Comparison of ENCODE assay signal across 1 cellular context in the genomic region with DNA sequence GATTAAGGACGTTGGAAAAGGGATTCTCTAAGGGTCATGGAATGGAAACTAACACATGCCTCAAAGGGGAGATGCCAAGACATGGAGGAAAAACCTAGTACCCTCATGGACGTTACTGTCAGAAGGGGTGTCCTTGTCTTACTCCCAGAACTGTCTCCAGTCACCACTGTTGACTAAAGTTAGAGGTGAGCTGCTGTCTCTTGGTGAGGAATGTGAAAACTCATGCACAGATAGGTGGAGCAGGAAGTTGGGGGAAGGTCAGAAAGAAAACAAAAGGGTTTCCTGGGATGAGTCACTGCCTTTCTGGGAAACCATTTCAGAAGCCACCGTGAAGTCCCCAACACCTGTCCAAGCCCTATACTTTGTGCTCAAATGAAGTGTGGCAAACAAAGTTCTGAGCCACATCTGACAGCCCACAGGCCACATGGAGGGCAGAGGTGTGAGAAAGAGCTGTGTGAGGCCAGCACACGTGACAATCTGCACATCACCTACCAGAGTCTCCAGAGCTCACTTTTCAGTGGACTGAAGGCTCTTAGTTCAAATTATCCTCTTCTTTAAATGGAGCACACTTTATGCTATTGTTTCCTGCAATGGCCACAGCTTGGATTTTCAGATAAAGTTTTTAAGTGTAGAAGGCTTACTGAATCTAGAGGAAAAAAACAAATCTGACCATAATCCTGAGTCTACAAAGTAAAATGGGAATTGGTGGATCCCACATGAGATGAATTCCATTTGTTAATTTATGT.
TF ChIP-seq lines count a peak whose summit lies in the region.

No MANE protein-coding gene starts in this region.

TF ChIP-seq in HepG2, 621 proteins besides CTCF, POLR2A, EP300 and RAD21 (continued from another document and continues in another):
- TF ChIP-seq, protein P1, sequence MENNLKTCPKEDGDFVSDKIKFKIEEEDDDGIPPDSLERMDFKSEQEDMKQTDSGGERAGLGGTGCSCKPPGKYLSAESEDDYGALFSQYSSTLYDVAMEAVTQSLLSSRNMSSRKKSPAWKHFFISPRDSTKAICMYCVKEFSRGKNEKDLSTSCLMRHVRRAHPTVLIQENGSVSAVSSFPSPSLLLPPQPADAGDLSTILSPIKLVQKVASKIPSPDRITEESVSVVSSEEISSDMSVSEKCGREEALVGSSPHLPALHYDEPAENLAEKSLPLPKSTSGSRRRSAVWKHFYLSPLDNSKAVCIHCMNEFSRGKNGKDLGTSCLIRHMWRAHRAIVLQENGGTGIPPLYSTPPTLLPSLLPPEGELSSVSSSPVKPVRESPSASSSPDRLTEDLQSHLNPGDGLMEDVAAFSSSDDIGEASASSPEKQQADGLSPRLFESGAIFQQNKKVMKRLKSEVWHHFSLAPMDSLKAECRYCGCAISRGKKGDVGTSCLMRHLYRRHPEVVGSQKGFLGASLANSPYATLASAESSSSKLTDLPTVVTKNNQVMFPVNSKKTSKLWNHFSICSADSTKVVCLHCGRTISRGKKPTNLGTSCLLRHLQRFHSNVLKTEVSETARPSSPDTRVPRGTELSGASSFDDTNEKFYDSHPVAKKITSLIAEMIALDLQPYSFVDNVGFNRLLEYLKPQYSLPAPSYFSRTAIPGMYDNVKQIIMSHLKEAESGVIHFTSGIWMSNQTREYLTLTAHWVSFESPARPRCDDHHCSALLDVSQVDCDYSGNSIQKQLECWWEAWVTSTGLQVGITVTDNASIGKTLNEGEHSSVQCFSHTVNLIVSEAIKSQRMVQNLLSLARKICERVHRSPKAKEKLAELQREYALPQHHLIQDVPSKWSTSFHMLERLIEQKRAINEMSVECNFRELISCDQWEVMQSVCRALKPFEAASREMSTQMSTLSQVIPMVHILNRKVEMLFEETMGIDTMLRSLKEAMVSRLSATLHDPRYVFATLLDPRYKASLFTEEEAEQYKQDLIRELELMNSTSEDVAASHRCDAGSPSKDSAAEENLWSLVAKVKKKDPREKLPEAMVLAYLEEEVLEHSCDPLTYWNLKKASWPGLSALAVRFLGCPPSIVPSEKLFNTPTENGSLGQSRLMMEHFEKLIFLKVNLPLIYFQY (CRISPR knock-in tag; IDR thresholded peaks at IDR 0.05; ENCODE audit: borderline replicate concordance): peak; percentile 81
- peak; percentile 91 for TF ChIP-seq PITX1 (CRISPR knock-in tag; IDR thresholded peaks at IDR 0.05)
- TF ChIP-seq JUN (CRISPR knock-in tag; IDR thresholded peaks at IDR 0.05): peak; percentile 99
- TF ChIP-seq ZFX (CRISPR knock-in tag; IDR thresholded peaks at IDR 0.05; ENCODE audit: low read depth): peak; percentile 80
- no peak for TF ChIP-seq NCOA1 (CRISPR knock-in tag; IDR thresholded peaks at IDR 0.05)
- TF ChIP-seq KAT7 (CRISPR knock-in tag; IDR thresholded peaks at IDR 0.05; ENCODE audit: borderline replicate concordance): 0 out of 2 replicates have a peak, but pooled peaks have one; percentile 36
- peak; percentile 80 for TF ChIP-seq KDM6A (CRISPR knock-in tag; IDR thresholded peaks at IDR 0.05; ENCODE audit: low read depth)
- TF ChIP-seq, protein P2, sequence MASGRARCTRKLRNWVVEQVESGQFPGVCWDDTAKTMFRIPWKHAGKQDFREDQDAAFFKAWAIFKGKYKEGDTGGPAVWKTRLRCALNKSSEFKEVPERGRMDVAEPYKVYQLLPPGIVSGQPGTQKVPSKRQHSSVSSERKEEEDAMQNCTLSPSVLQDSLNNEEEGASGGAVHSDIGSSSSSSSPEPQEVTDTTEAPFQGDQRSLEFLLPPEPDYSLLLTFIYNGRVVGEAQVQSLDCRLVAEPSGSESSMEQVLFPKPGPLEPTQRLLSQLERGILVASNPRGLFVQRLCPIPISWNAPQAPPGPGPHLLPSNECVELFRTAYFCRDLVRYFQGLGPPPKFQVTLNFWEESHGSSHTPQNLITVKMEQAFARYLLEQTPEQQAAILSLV (CRISPR knock-in tag; IDR thresholded peaks at IDR 0.05; ENCODE audit: borderline replicate concordance): peak; percentile 99
- TF ChIP-seq MAZ (IDR thresholded peaks at IDR 0.05; ENCODE audit: borderline replicate concordance, low read depth, low read length): no peak
- peak; percentile 57; the same call in 1 of the 2 replicates for TF ChIP-seq MAZ (CRISPR knock-in tag; IDR thresholded peaks at IDR 0.05; ENCODE audit: low read depth)
- TF ChIP-seq ZNF761 (CRISPR knock-in tag; conservative IDR thresholded peaks at IDR 0.05): peak; percentile 98
- TF ChIP-seq, protein P3, sequence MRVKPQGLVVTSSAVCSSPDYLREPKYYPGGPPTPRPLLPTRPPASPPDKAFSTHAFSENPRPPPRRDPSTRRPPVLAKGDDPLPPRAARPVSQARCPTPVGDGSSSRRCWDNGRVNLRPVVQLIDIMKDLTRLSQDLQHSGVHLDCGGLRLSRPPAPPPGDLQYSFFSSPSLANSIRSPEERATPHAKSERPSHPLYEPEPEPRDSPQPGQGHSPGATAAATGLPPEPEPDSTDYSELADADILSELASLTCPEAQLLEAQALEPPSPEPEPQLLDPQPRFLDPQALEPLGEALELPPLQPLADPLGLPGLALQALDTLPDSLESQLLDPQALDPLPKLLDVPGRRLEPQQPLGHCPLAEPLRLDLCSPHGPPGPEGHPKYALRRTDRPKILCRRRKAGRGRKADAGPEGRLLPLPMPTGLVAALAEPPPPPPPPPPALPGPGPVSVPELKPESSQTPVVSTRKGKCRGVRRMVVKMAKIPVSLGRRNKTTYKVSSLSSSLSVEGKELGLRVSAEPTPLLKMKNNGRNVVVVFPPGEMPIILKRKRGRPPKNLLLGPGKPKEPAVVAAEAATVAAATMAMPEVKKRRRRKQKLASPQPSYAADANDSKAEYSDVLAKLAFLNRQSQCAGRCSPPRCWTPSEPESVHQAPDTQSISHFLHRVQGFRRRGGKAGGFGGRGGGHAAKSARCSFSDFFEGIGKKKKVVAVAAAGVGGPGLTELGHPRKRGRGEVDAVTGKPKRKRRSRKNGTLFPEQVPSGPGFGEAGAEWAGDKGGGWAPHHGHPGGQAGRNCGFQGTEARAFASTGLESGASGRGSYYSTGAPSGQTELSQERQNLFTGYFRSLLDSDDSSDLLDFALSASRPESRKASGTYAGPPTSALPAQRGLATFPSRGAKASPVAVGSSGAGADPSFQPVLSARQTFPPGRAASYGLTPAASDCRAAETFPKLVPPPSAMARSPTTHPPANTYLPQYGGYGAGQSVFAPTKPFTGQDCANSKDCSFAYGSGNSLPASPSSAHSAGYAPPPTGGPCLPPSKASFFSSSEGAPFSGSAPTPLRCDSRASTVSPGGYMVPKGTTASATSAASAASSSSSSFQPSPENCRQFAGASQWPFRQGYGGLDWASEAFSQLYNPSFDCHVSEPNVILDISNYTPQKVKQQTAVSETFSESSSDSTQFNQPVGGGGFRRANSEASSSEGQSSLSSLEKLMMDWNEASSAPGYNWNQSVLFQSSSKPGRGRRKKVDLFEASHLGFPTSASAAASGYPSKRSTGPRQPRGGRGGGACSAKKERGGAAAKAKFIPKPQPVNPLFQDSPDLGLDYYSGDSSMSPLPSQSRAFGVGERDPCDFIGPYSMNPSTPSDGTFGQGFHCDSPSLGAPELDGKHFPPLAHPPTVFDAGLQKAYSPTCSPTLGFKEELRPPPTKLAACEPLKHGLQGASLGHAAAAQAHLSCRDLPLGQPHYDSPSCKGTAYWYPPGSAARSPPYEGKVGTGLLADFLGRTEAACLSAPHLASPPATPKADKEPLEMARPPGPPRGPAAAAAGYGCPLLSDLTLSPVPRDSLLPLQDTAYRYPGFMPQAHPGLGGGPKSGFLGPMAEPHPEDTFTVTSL (CRISPR knock-in tag; IDR thresholded peaks at IDR 0.05; ENCODE audit: borderline replicate concordance): peak; percentile 100
- TF ChIP-seq KLF16 (CRISPR knock-in tag; IDR thresholded peaks at IDR 0.05): peak; percentile 97 to 99
- no peak for TF ChIP-seq KAT2B (IDR thresholded peaks at IDR 0.05; ENCODE audit: borderline replicate concordance, low read depth, low read length)
- peak; percentile 95; the same call in 1 of the 2 replicates for TF ChIP-seq TRIM24 (CRISPR knock-in tag; IDR thresholded peaks at IDR 0.05)
- peak; percentile 99 for TF ChIP-seq ZNF557 (CRISPR knock-in tag; IDR thresholded peaks at IDR 0.05)
- peak; percentile 96; the same call in 1 of the 2 replicates for TF ChIP-seq ATRX (CRISPR knock-in tag; IDR thresholded peaks at IDR 0.05; ENCODE audit: borderline replicate concordance)
- TF ChIP-seq, protein P4, sequence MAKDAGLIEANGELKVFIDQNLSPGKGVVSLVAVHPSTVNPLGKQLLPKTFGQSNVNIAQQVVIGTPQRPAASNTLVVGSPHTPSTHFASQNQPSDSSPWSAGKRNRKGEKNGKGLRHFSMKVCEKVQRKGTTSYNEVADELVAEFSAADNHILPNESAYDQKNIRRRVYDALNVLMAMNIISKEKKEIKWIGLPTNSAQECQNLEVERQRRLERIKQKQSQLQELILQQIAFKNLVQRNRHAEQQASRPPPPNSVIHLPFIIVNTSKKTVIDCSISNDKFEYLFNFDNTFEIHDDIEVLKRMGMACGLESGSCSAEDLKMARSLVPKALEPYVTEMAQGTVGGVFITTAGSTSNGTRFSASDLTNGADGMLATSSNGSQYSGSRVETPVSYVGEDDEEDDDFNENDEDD (CRISPR knock-in tag; IDR thresholded peaks at IDR 0.05; ENCODE audit: borderline replicate concordance): peak; percentile 99
- TF ChIP-seq, protein P5, sequence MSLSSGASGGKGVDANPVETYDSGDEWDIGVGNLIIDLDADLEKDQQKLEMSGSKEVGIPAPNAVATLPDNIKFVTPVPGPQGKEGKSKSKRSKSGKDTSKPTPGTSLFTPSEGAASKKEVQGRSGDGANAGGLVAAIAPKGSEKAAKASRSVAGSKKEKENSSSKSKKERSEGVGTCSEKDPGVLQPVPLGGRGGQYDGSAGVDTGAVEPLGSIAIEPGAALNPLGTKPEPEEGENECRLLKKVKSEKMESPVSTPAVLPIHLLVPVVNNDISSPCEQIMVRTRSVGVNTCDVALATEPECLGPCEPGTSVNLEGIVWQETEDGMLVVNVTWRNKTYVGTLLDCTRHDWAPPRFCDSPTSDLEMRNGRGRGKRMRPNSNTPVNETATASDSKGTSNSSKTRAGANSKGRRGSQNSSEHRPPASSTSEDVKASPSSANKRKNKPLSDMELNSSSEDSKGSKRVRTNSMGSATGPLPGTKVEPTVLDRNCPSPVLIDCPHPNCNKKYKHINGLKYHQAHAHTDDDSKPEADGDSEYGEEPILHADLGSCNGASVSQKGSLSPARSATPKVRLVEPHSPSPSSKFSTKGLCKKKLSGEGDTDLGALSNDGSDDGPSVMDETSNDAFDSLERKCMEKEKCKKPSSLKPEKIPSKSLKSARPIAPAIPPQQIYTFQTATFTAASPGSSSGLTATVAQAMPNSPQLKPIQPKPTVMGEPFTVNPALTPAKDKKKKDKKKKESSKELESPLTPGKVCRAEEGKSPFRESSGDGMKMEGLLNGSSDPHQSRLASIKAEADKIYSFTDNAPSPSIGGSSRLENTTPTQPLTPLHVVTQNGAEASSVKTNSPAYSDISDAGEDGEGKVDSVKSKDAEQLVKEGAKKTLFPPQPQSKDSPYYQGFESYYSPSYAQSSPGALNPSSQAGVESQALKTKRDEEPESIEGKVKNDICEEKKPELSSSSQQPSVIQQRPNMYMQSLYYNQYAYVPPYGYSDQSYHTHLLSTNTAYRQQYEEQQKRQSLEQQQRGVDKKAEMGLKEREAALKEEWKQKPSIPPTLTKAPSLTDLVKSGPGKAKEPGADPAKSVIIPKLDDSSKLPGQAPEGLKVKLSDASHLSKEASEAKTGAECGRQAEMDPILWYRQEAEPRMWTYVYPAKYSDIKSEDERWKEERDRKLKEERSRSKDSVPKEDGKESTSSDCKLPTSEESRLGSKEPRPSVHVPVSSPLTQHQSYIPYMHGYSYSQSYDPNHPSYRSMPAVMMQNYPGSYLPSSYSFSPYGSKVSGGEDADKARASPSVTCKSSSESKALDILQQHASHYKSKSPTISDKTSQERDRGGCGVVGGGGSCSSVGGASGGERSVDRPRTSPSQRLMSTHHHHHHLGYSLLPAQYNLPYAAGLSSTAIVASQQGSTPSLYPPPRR (CRISPR knock-in tag; IDR thresholded peaks at IDR 0.05; ENCODE audit: borderline replicate concordance): peak; percentile 92
- TF ChIP-seq ELF3 (CRISPR knock-in tag; IDR thresholded peaks at IDR 0.05): peak; percentile 100
- no peak for TF ChIP-seq HNRNPH1 (optimal IDR thresholded peaks at IDR 0.05; ENCODE audit: low read depth, low read length)
- TF ChIP-seq ZMYM3 (CRISPR knock-in tag; IDR thresholded peaks at IDR 0.05): peak; percentile 85
- peak; percentile 90 for TF ChIP-seq ESRRA (CRISPR knock-in tag; IDR thresholded peaks at IDR 0.05; ENCODE audit: low read depth)
- no peak for TF ChIP-seq ZNF768 (CRISPR knock-in tag; IDR thresholded peaks at IDR 0.05)
- peak; percentile 65; the same call in 1 of the 2 replicates for TF ChIP-seq ZBTB7A (CRISPR knock-in tag; IDR thresholded peaks at IDR 0.05)
- TF ChIP-seq FOXJ3 (CRISPR knock-in tag; IDR thresholded peaks at IDR 0.05; ENCODE audit: borderline replicate concordance): no peak
- peak; percentile 67 for TF ChIP-seq ZKSCAN1 (IDR thresholded peaks at IDR 0.05; ENCODE audit: low read length)
- TF ChIP-seq, protein P6, sequence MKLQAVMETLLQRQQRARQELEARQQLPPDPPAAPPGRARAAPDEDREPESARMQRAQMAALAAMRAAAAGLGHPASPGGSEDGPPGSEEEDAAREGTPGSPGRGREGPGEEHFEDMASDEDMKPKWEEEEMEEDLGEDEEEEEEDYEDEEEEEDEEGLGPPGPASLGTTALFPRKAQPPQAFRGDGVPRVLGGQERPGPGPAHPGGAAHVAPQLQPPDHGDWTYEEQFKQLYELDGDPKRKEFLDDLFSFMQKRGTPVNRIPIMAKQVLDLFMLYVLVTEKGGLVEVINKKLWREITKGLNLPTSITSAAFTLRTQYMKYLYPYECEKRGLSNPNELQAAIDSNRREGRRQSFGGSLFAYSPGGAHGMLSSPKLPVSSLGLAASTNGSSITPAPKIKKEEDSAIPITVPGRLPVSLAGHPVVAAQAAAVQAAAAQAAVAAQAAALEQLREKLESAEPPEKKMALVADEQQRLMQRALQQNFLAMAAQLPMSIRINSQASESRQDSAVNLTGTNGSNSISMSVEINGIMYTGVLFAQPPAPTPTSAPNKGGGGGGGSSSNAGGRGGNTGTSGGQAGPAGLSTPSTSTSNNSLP (IDR thresholded peaks at IDR 0.05; ENCODE audit: low read depth, low read length): peak; percentile 12; the same call in 1 of the 2 replicates
- TF ChIP-seq, protein P7, sequence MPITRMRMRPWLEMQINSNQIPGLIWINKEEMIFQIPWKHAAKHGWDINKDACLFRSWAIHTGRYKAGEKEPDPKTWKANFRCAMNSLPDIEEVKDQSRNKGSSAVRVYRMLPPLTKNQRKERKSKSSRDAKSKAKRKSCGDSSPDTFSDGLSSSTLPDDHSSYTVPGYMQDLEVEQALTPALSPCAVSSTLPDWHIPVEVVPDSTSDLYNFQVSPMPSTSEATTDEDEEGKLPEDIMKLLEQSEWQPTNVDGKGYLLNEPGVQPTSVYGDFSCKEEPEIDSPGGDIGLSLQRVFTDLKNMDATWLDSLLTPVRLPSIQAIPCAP (CRISPR knock-in tag; IDR thresholded peaks at IDR 0.05; ENCODE audit: low read depth): peak; percentile 97
- TF ChIP-seq CEBPB (IDR thresholded peaks at IDR 0.05; ENCODE audit: borderline replicate concordance, low read depth, low read length): no peak
- TF ChIP-seq, protein P8, sequence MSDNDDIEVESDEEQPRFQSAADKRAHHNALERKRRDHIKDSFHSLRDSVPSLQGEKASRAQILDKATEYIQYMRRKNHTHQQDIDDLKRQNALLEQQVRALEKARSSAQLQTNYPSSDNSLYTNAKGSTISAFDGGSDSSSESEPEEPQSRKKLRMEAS (IDR thresholded peaks at IDR 0.05): no peak
- no peak; the same call in none of the 2 replicates for TF ChIP-seq MIER3 (CRISPR knock-in tag; IDR thresholded peaks at IDR 0.05; ENCODE audit: borderline replicate concordance)
- no peak for TF ChIP-seq ZNF550 (CRISPR knock-in tag; IDR thresholded peaks at IDR 0.05; ENCODE audit: borderline replicate concordance)
- TF ChIP-seq ZNF614 (CRISPR knock-in tag; IDR thresholded peaks at IDR 0.05; ENCODE audit: borderline replicate concordance): peak; percentile 100
- no peak for TF ChIP-seq AGO1 (IDR thresholded peaks at IDR 0.05; ENCODE audit: low read depth, low read length, poor library complexity, severe bottlenecking)
